Comparison of ENCODE assay signal across 1 cellular context in genomic region chr14:70642313-70643235, GRCh38.
A peak's percentile ranks its signal among the peaks of the same experiment; 100 is the strongest.
TF ChIP-seq lines count a peak whose summit lies in the region.

No MANE protein-coding gene starts in this region.

TF ChIP-seq in GM12878, 131 proteins besides CTCF, POLR2A, EP300 and RAD21 (continued from another document and continues in another):
- TF ChIP-seq DPF2 (IDR thresholded peaks at IDR 0.05) (peak; percentile 35), IRF3 (IDR thresholded peaks at IDR 0.05) (no peak), CBFB (IDR thresholded peaks at IDR 0.05; ENCODE audit: low read depth) (peak; percentile 39; the same call in 1 of the 2 replicates), NBN (IDR thresholded peaks at IDR 0.05) (0 out of 2 replicates have a peak, but pooled peaks have one; percentile 26), ZBTB33 (IDR thresholded peaks at IDR 0.05) (no peak), SREBF2 (IDR thresholded peaks at IDR 0.05; ENCODE audit: low read length) (no peak), CREB1 (IDR thresholded peaks at IDR 0.05; ENCODE audit: low read depth) (no peak), ATF7 (IDR thresholded peaks at IDR 0.05; ENCODE audit: low read depth) (no peak), SKIL (IDR thresholded peaks at IDR 0.05; ENCODE audit: low read depth, poor library complexity, severe bottlenecking) (no peak), CEBPB (IDR thresholded peaks at IDR 0.05; ENCODE audit: borderline replicate concordance in 1 of 2, low read depth in 2 of 2, low read length in 2 of 2) (no peak), MLLT1 (IDR thresholded peaks at IDR 0.05) (peak; percentile 66), RUNX3 (IDR thresholded peaks at IDR 0.05; ENCODE audit: low read length) (peak; percentile 67; the same call in 1 of the 2 replicates), ELK1 (IDR thresholded peaks at IDR 0.05; ENCODE audit: low read depth, low read length) (peak; percentile 15; the same call in 1 of the 2 replicates), SMC3 (IDR thresholded peaks at IDR 0.05; ENCODE audit: borderline replicate concordance, low read length) (no peak), ZNF384 (IDR thresholded peaks at IDR 0.05; ENCODE audit: borderline replicate concordance, low read depth, low read length) (no peak), RELA (IDR thresholded peaks at IDR 0.05; ENCODE audit: borderline replicate concordance, partially characterized antibody) (no peak), ATF3 (IDR thresholded peaks at IDR 0.05; ENCODE audit: borderline replicate concordance, extremely low read depth, low read depth, low read length) (no peak), FOXK2 (IDR thresholded peaks at IDR 0.05) (no peak), ZBTB4 (CRISPR knock-in tag; IDR thresholded peaks at IDR 0.05) (no peak), NRF1 (conservative IDR thresholded peaks at IDR 0.05; ENCODE audit: low read depth, low read length) (no peak), E2F8 (IDR thresholded peaks at IDR 0.05; ENCODE audit: low read depth, partially characterized antibody) (no peak), HDGF (IDR thresholded peaks at IDR 0.05) (no peak; the same call in 1 of the 2 replicates), BMI1 (IDR thresholded peaks at IDR 0.05; ENCODE audit: borderline replicate concordance) (no peak), EED (IDR thresholded peaks at IDR 0.05; ENCODE audit: low read depth) (peak; percentile 79; the same call in 1 of the 2 replicates), LARP7 (IDR thresholded peaks at IDR 0.05) (no peak), IKZF1 (conservative IDR thresholded peaks at IDR 0.05) (peak; percentile 77), SMAD5 (IDR thresholded peaks at IDR 0.05; ENCODE audit: low read depth) (no peak), BHLHE40 (IDR thresholded peaks at IDR 0.05; ENCODE audit: borderline replicate concordance in 1 of 2, low read depth in 2 of 2, low read length in 1 of 2) (peak in 1 of 2 experiments; percentile 19; a peak in 1 of 4 replicates), SREBF1 (IDR thresholded peaks at IDR 0.05; ENCODE audit: low read length) (no peak), POLR2AphosphoS5 (IDR thresholded peaks at IDR 0.05; ENCODE audit: low read length) (peak; percentile 59), NFIC (IDR thresholded peaks at IDR 0.05; ENCODE audit: low read depth, low read length) (no peak), ZZZ3 (IDR thresholded peaks at IDR 0.05; ENCODE audit: control insufficient read depth, insufficient read length, low read depth) (no peak), ZNF207 (IDR thresholded peaks at IDR 0.05; ENCODE audit: borderline replicate concordance) (no peak), NR2C1 (IDR thresholded peaks at IDR 0.05) (no peak), BACH1 (IDR thresholded peaks at IDR 0.05; ENCODE audit: borderline replicate concordance) (peak; percentile 53), IRF5 (IDR thresholded peaks at IDR 0.05; ENCODE audit: borderline replicate concordance) (peak; percentile 70; the same call in 1 of the 2 replicates), SPI1 (IDR thresholded peaks at IDR 0.05; ENCODE audit: borderline replicate concordance, insufficient read depth, low read depth, low read length) (peak; percentile 81), IKZF2 (IDR thresholded peaks at IDR 0.05) (peak; percentile 74 to 78), ZNF217 (IDR thresholded peaks at IDR 0.05) (no peak), TBL1XR1 (IDR thresholded peaks at IDR 0.05; ENCODE audit: low read depth, low read length) (no peak), MYB (IDR thresholded peaks at IDR 0.05; ENCODE audit: borderline replicate concordance, low read depth, low read length) (no peak), HSF1 (IDR thresholded peaks at IDR 0.05; ENCODE audit: low read depth, low read length) (no peak), POLR2AphosphoS2 (IDR thresholded peaks at IDR 0.05; ENCODE audit: low read depth, low read length) (no peak), HDAC2 (IDR thresholded peaks at IDR 0.05) (no peak), MTA2 (IDR thresholded peaks at IDR 0.05; ENCODE audit: low read depth) (peak; percentile 34; the same call in 1 of the 2 replicates), RELB (IDR thresholded peaks at IDR 0.05; ENCODE audit: low read depth) (peak; percentile 53; the same call in 1 of the 2 replicates)
